20 cellular contexts compared by ENCODE assay signal in the genomic region with DNA sequence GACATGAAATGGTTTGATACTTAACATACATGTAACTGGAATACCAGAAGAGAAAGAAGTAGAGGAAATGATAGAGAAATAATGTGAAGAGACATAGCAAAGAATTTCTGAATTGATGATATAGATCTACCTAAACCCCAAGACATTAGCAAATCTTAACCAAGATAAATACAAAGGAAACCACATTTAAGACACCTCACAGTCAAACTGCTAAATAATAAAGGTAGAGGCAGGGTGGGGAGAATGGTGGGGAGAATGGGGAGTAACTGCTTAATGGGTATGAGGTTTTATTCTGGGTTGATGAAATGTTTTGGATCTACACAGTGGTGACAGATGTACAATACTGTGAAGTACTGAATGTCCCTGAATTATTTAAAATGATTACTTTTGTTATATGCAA.
"Had no signal": no experiment of that assay in that cellular context is flagged by ENCODE, and none has a peak within 500 bp of the region (broad histone marks: within the 10 kb centered on the region; RNA-seq: fewer than 3 reads in every experiment).

No MANE protein-coding gene starts in this region.

- ATAC-seq: activated naive CD4-positive, alpha-beta T cell treated with anti-CD3 and anti-CD28 coated beads, Interleukin-2, amount 50 U/mL, for 72 hours; foreskin keratinocyte; left cardiac atrium; mucosa of descending colon; psoas muscle; right cardiac atrium had no signal

- H3K27ac ChIP-seq: colonic mucosa, foreskin keratinocyte, hepatocyte, ovary, psoas muscle, skin epidermis, transverse colon, uterus had no signal

- H3K9me3 Mint-ChIP-seq: activated naive CD4-positive, alpha-beta T cell treated with anti-CD3 and anti-CD28 coated beads, Interleukin-2, amount 50 U/mL, for 72 hours; activated T-cell treated with anti-CD3 and anti-CD28 coated beads, Interleukin-2, amount 50 U/mL, for 24 hours; naive B cell; stimulated activated naive CD8-positive, alpha-beta T cell treated with anti-CD3 and anti-CD28 coated beads, Interleukin-15, Interleukin-2, amounts not matched to agents 100 ng/mL and 50 ng/mL, for 24 hours had no signal

- H3K4me1 Mint-ChIP-seq: naive B cell had no signal

- H3K9me3 ChIP-seq: colonic mucosa, mucosa of descending colon, ovary, psoas muscle, transverse colon, uterus had no signal

- H3K4me3 Mint-ChIP-seq: activated T-cell treated with anti-CD3 and anti-CD28 coated beads, Interleukin-2, amount 50 U/mL, for 24 hours; naive B cell; stimulated activated naive CD8-positive, alpha-beta T cell treated with anti-CD3 and anti-CD28 coated beads, Interleukin-15, Interleukin-2, amounts not matched to agents 100 ng/mL and 50 ng/mL, for 24 hours had no signal

- H3K27me3 ChIP-seq: colonic mucosa, foreskin keratinocyte, hepatocyte, ovary, transverse colon, uterus had no signal

- H3K27ac Mint-ChIP-seq: activated T-cell treated with anti-CD3 and anti-CD28 coated beads, Interleukin-2, amount 50 U/mL, for 24 hours; stimulated activated naive CD8-positive, alpha-beta T cell treated with anti-CD3 and anti-CD28 coated beads, Interleukin-15, Interleukin-2, amounts not matched to agents 100 ng/mL and 50 ng/mL, for 24 hours had no signal

- H3K27me3 Mint-ChIP-seq: activated T-cell treated with anti-CD3 and anti-CD28 coated beads, Interleukin-2, amount 50 U/mL, for 24 hours; naive B cell; stimulated activated naive CD8-positive, alpha-beta T cell treated with anti-CD3 and anti-CD28 coated beads, Interleukin-15, Interleukin-2, amounts not matched to agents 100 ng/mL and 50 ng/mL, for 24 hours had no signal

- DNase-seq: activated CD4-positive, CD25-positive, alpha-beta regulatory T cell; activated effector memory CD4-positive, alpha-beta T cell treated with anti-CD3 and anti-CD28 coated beads, Interleukin-2, amount 50 U/mL, for 16 hours; activated T-cell treated with anti-CD3 and anti-CD28 coated beads, Interleukin-2, amount 50 U/mL, for 24 hours; amygdala; colonic mucosa; foreskin keratinocyte; left cardiac atrium; mesenchymal stem cell; mucosa of descending colon; naive B cell; ovary; psoas muscle; right cardiac atrium; T1000; transverse colon; uterus had no signal
